ENCODE assay signal across 1 cellular context in genomic region chr12:116784238-116784612, GRCh38.
A peak's percentile ranks its signal among the peaks of the same experiment; 100 is the strongest.
TF ChIP-seq lines count a peak whose summit lies in the region.

No MANE protein-coding gene starts in this region.

TF ChIP-seq in H1, 55 proteins besides CTCF, POLR2A, EP300 and RAD21:
- no peak for TF ChIP-seq FOSL1 (IDR thresholded peaks at IDR 0.05; ENCODE audit: insufficient read depth, low read depth, low read length)
- TF ChIP-seq USF2 (IDR thresholded peaks at IDR 0.05; ENCODE audit: low read length), result peak; percentile 59; the same call in 1 of the 2 replicates
- TF ChIP-seq YY1 (IDR thresholded peaks at IDR 0.05; ENCODE audit: low read depth, low read length), result peak; percentile 76
